In the genomic region with DNA sequence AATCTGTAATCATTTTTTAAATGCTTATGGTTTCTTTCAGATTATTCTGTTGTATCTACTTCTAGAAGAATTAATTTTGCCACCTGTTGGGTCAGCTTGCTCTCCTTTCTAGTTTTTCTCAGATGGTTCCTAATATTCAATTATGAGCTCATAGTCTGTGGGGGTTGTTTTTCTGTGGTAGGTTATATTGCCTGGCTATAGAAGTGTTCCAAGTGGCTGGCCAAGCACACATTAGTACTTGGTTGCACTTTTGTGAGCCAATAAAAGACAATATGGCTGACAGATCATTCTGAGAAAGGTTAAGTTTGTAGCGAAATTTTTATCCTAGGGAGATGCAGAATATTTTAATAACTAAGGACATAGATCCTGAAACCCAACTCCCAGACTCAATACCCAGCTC, we compare ENCODE assay signal across 24 cellular contexts.
"Had no signal": no experiment of that assay in that cellular context is flagged by ENCODE, and none has a peak within 500 bp of the region (broad histone marks: within the 10 kb centered on the region; RNA-seq: fewer than 3 reads in every experiment).

No MANE protein-coding gene starts in this region.

- H3K27me3 ChIP-seq: MG63, SJSA1 had no signal

- ATAC-seq: T-cell had no signal

- H3K4me3 ChIP-seq: MG63, SJSA1, SK-N-MC had no signal

- FAIRE-seq: HTR-8/SVneo, RCC 7860 had no signal

- H3K4me1 ChIP-seq: SJSA1 had no signal

- H3K9me3 ChIP-seq: MG63, SJSA1 had no signal

- DNase-seq: KBM-7, MG63, NCI-H1092, NCI-H1436, NCI-H187, NCI-H2029, NCI-H2081 treated with DMSO at 0.1 percent for 48 hours, NCI-H2171, NCI-H226, NCI-H446, NCI-H510A, NCI-H524 treated with DMSO at 0.1 percent for 48 hours, NCI-H69, NCI-H774, Right ventricle myocardium superior, RPMI8226, SIG-M5, SW 1271, T-cell had no signal

- H3K36me3 ChIP-seq: MG63, SJSA1 had no signal

- H3K27ac ChIP-seq: HL-60, SJSA1, SK-N-MC had no signal
